In the genomic region with DNA sequence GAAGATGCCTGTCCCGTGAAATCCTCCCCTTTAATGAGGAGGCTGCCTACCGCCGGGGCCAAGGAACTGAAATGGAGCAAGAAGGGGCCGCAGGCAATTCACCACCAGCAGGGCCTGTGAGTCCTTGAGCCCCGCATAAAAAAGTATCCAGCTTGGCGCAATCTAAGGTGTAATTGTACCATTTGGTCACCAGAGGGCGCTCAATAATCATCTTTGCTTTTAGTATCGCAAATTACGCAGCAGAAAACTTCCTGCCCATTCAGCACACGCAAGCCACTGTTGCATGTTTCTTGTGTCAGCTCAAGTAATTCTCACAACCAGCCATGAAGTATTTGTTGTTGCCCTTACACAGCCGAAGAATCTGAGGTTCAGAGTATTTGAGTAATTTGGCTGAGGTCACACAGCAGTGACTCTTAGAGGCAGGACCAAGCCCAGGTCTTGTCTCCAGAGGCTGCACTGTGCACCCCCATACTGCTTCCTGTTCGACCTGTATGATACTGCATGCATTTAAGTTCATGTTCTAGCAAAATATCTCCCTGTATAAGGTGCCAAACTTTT, we compare ENCODE assay signal across 8 cellular contexts. TPM values are rescaled to one million over a fixed set of nuclear protein-coding genes. Genes with fewer than 3 reads are reported as not detected.
DNase-seq lines count a peak whose midpoint lies in the region; ATAC-seq and TF ChIP-seq lines count a peak whose summit lies in the region.

No MANE protein-coding gene starts in this region.

- H3K36me3 ChIP-seq in colonic mucosa: no peaks in the 10 kb centered on the region
- H3K36me3 ChIP-seq in liver (ENCODE audit: control insufficient read depth in 4 of 4, insufficient read depth in 3 of 4, low read depth in 1 of 4, low read length in 3 of 4): no peaks in the 10 kb centered on the region

- no peaks in the 10 kb centered on the region for H3K9me3 ChIP-seq in colonic mucosa
- H3K9me3 ChIP-seq in liver (ENCODE audit: control insufficient read depth in 4 of 4, low read length in 3 of 4): no peaks in the 10 kb centered on the region

- H3K27ac ChIP-seq in colonic mucosa (no peak overlapping the region), liver (ENCODE audit: low read depth in 1 of 2, low read length in 2 of 2) (no peak overlapping the region)

- H3K27me3 ChIP-seq in colonic mucosa (no peaks in the 10 kb centered on the region), liver (ENCODE audit: control insufficient read depth in 4 of 4, insufficient read depth in 4 of 4, low read length in 3 of 4) (no peaks in the 10 kb centered on the region)

- ATAC-seq in HG03378 (IDR thresholded peaks at IDR 0.05; ENCODE audit: unreplicated experiment) (peak; percentile 61), HG03025 (IDR thresholded peaks at IDR 0.05; ENCODE audit: low FRiP score, unreplicated experiment) (no peak)

- H3K4me3 ChIP-seq in colonic mucosa (no peak overlapping the region), liver (ENCODE audit: low read depth in 1 of 3, low read length in 3 of 3) (no peak overlapping the region)

- peak overlapping the region; percentile 17 to 35 for H3K9ac ChIP-seq in colonic mucosa (ENCODE audit: low read depth in 2 of 2, low read length in 2 of 2)
- no peak overlapping the region for H3K9ac ChIP-seq in liver (ENCODE audit: low read depth in 1 of 2, low read length in 2 of 2)

- intact Hi-C loops in colonic mucosa (cut with DNase I): loop anchor here (5.0 kb wide), 2 partner anchors 250 to 390 kb away; no protein-coding TSS in a partner anchor

- DNase-seq in DMS79 (lab: John Stamatoyannopoulos, UW) (peak; percentile 83), NCI-H510A (lab: John Stamatoyannopoulos, UW) (peak; percentile 41), colonic mucosa (peak; percentile 68)
- peak; percentile 49 for DNase-seq in activated CD4-positive, CD25-positive, alpha-beta regulatory T cell treated with anti-CD3 and anti-CD28 coated beads, Interleukin-2, amount 50 U/mL, for 72 hours
- peak; percentile 40 to 60 (median 41) for DNase-seq in stimulated activated CD4-positive, alpha-beta T cell treated with anti-CD3 and anti-CD28 coated beads, TNF-alpha, amount 100 ng/mL, for 24 hours (ENCODE audit: low read depth in 3 of 3)

- TF ChIP-seq RAD21 in liver (IDR thresholded peaks at IDR 0.05): peak; percentile 97

- WGBS in liver: 4% methylated on average over 12 of the region's 12 CpGs

- peak; percentile 85 for TF ChIP-seq CTCF in colonic mucosa (IDR thresholded peaks at IDR 0.05)
- TF ChIP-seq CTCF in liver (IDR thresholded peaks at IDR 0.05; ENCODE audit: low read depth, low read length, missing input control): peak; percentile 91

- H3K4me1 ChIP-seq in colonic mucosa (peaks cover 14% of the 10 kb centered on the region), liver (ENCODE audit: control insufficient read depth in 4 of 4, insufficient read depth in 4 of 4, low read length in 3 of 4) (peaks cover 5 to 17% (median 10%) of the 10 kb centered on the region in 4 donors)

TF ChIP-seq in liver, 16 proteins besides CTCF, POLR2A, EP300 and RAD21:
- TF ChIP-seq SP1 (IDR thresholded peaks at IDR 0.05) (peak; percentile 8), RXRA (IDR thresholded peaks at IDR 0.05) (no peak)

RNA-seq across cellular contexts. Expression of a gene that starts 54.1 kb away (rescaled TPM):
- total RNA-seq in colonic mucosa (100 to 1,000 TPM; 146 to 153 TPM), liver (10 to 100 TPM; 48.2 to 52.3 TPM)
- polyA plus RNA-seq in liver: 10 to 100 TPM; 33.5 to 39.6 TPM

Comparison
In these comparisons a context has a peak if more than half of its experiments do, and no peak if none do; other contexts are left out.
1. H3K9ac ChIP-seq: peak in colonic mucosa (2 of 2); none in liver (0 of 2).
2. Peak in every context shown above with its lines, with median percentiles within 50 percentile points of each other: DNase-seq.